In genomic region chr11:68013611-68014156, GRCh38 we compare ENCODE assay signal across 12 cellular contexts. TPM values are rescaled to one million over a fixed set of nuclear protein-coding genes. Genes with fewer than 3 reads are reported as not detected.
DNase-seq lines count a peak whose midpoint lies in the region; ATAC-seq and TF ChIP-seq lines count a peak whose summit lies in the region.
"Had no signal": no experiment of that assay in that cellular context is flagged by ENCODE, and none has a peak within 500 bp of the region (broad histone marks: within the 10 kb centered on the region; RNA-seq: fewer than 3 reads in every experiment).

No MANE protein-coding gene starts in this region.

- WGBS in urinary bladder = 91% methylated on average over 14 of the region's 14 CpGs

- peak overlapping the region; percentile 88 to 99 for H3K27ac ChIP-seq in coronary artery
- H3K27ac ChIP-seq in muscle layer of duodenum (ENCODE audit: low read length) = peak overlapping the region; percentile 67
- peak overlapping the region; percentile 58 for H3K27ac ChIP-seq in urinary bladder (ENCODE audit: low read depth)
- H3K27ac ChIP-seq: 22Rv1 had no signal

- no peak for ATAC-seq in GM18505 (IDR thresholded peaks at IDR 0.05; ENCODE audit: unreplicated experiment)
- ATAC-seq: activated naive CD8-positive, alpha-beta T cell treated with anti-CD3 and anti-CD28 coated beads, Interleukin-2, amount 50 U/mL, for 24 hours had no signal

- H3K36me3 ChIP-seq in muscle layer of duodenum (ENCODE audit: control insufficient read depth in 1 of 2, insufficient read depth in 2 of 2, low read length in 2 of 2) (no peaks in the 10 kb centered on the region), urinary bladder (ENCODE audit: insufficient read depth) (no peaks in the 10 kb centered on the region)

- no peak for TF ChIP-seq POLR2A in GM18505 (IDR thresholded peaks at IDR 0.05; ENCODE audit: borderline replicate concordance, extremely low read depth, insufficient read depth, insufficient read length)

- H3K27me3 ChIP-seq in muscle layer of duodenum (ENCODE audit: low read depth, low read length) = no peaks in the 10 kb centered on the region

- peak; percentile 40 for DNase-seq in NCI-H2029 treated with DMSO at 0.1 percent for 48 hours (lab: John Stamatoyannopoulos, UW)
- DNase-seq in NCI-H2029 (lab: John Stamatoyannopoulos, UW) = no peak
- no peak for DNase-seq in coronary artery (ENCODE audit: low spot score)
- DNase-seq in mesenteric fat pad (ENCODE audit: low spot score) = no peak
- no peak for DNase-seq in epidermal melanocyte (ENCODE audit: insufficient read length, low spot score)
- DNase-seq: activated naive CD8-positive, alpha-beta T cell treated with anti-CD3 and anti-CD28 coated beads, Interleukin-2, amount 50 U/mL, for 24 hours had no signal

- no peak for TF ChIP-seq CTCF in coronary artery (IDR thresholded peaks at IDR 0.05)

- H3K4me3 ChIP-seq in coronary artery (peak overlapping the region; percentile 39), muscle layer of duodenum (ENCODE audit: low read depth in 1 of 2, low read length in 2 of 2) (no peak overlapping the region), urinary bladder (ENCODE audit: low read depth, low read length) (no peak overlapping the region)
- H3K4me3 ChIP-seq: lung had no signal

- no peaks in the 10 kb centered on the region for H3K9me3 ChIP-seq in muscle layer of duodenum (ENCODE audit: control insufficient read depth in 1 of 2, low read length in 2 of 2)

- H3K4me1 ChIP-seq in muscle layer of duodenum (ENCODE audit: control insufficient read depth in 1 of 2, insufficient read depth in 2 of 2, low read length in 2 of 2) (peaks cover 16 to 41% of the 10 kb centered on the region in 2 donors), urinary bladder (ENCODE audit: insufficient read depth) (no peaks in the 10 kb centered on the region)

RNA-seq across cellular contexts. Expression of gene ALDH3B1, which starts 3.6 kb away (rescaled TPM):
- 4.6 TPM for total RNA-seq in urinary bladder
- polyA plus RNA-seq in urinary bladder = 14.4 TPM
- 14.6 TPM for total RNA-seq in mesenteric fat pad
- total RNA-seq: activated CD8-positive, alpha-beta memory T cell treated with anti-CD3 and anti-CD28 coated beads for 36 hours had no signal

RNA-seq across cellular contexts. Expression of gene UNC93B1, which starts 9.8 kb away (rescaled TPM):
- total RNA-seq in urinary bladder (20.5 TPM), mesenteric fat pad (42.0 TPM)
- polyA plus RNA-seq in urinary bladder = 34.9 TPM

RNA-seq across cellular contexts. Expression of gene NDUFS8, which starts 16.8 kb away (rescaled TPM):
- total RNA-seq in urinary bladder (57.0 TPM), mesenteric fat pad (134 TPM)
- polyA plus RNA-seq in urinary bladder = 172 TPM

RNA-seq across cellular contexts. Expression of gene TCIRG1, which starts 25.1 kb away (rescaled TPM):
- total RNA-seq in urinary bladder (43.4 TPM), mesenteric fat pad (112 TPM)
- 108 TPM for polyA plus RNA-seq in urinary bladder
